ENCODE assay signal across 8 cellular contexts in genomic region chr2:74507145-74507925, GRCh38. TPM values are rescaled to one million over a fixed set of nuclear protein-coding genes. Genes with fewer than 3 reads are reported as not detected.
DNase-seq lines count a peak whose midpoint lies in the region; ATAC-seq and TF ChIP-seq lines count a peak whose summit lies in the region.

PCGF1 (minus strand) TSS chr2:74507695; CDS start chr2:74507668, 27 bp downstream.

- no peaks in the 10 kb centered on the region for H4K20me1 ChIP-seq in PC-3 (ENCODE audit: low read length)

- no peak for TF ChIP-seq EP300 in Ishikawa (IDR thresholded peaks at IDR 0.05; ENCODE audit: borderline replicate concordance)

- TF ChIP-seq CTCF in PC-3 (conservative IDR thresholded peaks at IDR 0.05; ENCODE audit: low read depth, low read length) (0 out of 2 replicates have a peak, but pooled peaks have one; percentile 17), epithelial cell of proximal tubule (conservative IDR thresholded peaks at IDR 0.05; ENCODE audit: low read depth, low read length) (peak; percentile 30)

- CTCF ChIA-PET in PC-3 (lab: Charles Lee), result no interaction called here

- BruUV-seq in PC-3 (replicated peaks; lab: Mats Ljungman, UMichigan), result no TSS peak

- no peaks in the 10 kb centered on the region for H3K9me2 ChIP-seq in PC-3 (replicated peaks; ENCODE audit: low read length)

- H3F3A ChIP-seq in PC-3 (ENCODE audit: low read length, unreplicated experiment), result no peaks in the 10 kb centered on the region

- DNase-seq in DMS53 (lab: John Stamatoyannopoulos, UW) (peak; percentile 99), PC-3 (peak; percentile 99), activated T-cell treated with anti-CD3 and anti-CD28 coated beads for 48 hours (ENCODE audit: low read depth) (peak; percentile 96), epithelial cell of proximal tubule (ENCODE audit: low read depth) (peak; percentile 79)
- DNase-seq in stimulated activated CD8-positive, alpha-beta memory T cell treated with anti-CD3 and anti-CD28 coated beads, Interleukin-4, amount 100 ng/mL, for 48 hours, result peak; percentile 100

- POLR2A ChIA-PET in PC-3 (lab: Charles Lee; ENCODE audit: unreplicated experiment), result interaction anchor here (0.5 kb wide), 1 partner anchor 1122 kb away, joined by 7 read pairs; the partner anchor contains the start of gene ALMS1

- peak; percentile 85 for ATAC-seq in GM21576 (IDR thresholded peaks at IDR 0.05; ENCODE audit: unreplicated experiment)
- ATAC-seq in PC-3, result peak; percentile 93

- peaks cover 22% of the 10 kb centered on the region for H3K79me2 ChIP-seq in PC-3 (ENCODE audit: low read length)

- H3K4me3 ChIP-seq in PC-3 (ENCODE audit: low read length), result peak within 1 kb of the TSS; percentile 95
- H3K4me3 ChIP-seq in epithelial cell of proximal tubule (ENCODE audit: low read depth, low read length), result peak within 1 kb of the TSS; percentile 72
- H3K4me3 ChIP-seq in mucosa of rectum (ENCODE audit: low read length in 2 of 2), result peak within 1 kb of the TSS; percentile 97 to 100

- H3K9me3 ChIP-seq in PC-3 (ENCODE audit: low read length), result no peaks in the 10 kb centered on the region
- no peaks in the 10 kb centered on the region for H3K9me3 ChIP-seq in mucosa of rectum (ENCODE audit: control insufficient read depth in 2 of 2, low read length in 2 of 2)

- H3K9ac ChIP-seq in PC-3 (ENCODE audit: low read length) (peak within 1 kb of the TSS; percentile 99), mucosa of rectum (ENCODE audit: low read depth in 1 of 2, low read length in 2 of 2) (peak within 1 kb of the TSS; percentile 99 to 100)

- no peaks in the 10 kb centered on the region for H3K27me3 ChIP-seq in PC-3 (ENCODE audit: low read length)
- H3K27me3 ChIP-seq in mucosa of rectum (ENCODE audit: control insufficient read depth in 2 of 2, insufficient read depth in 2 of 2, low read length in 2 of 2), result peaks cover 22 to 23% of the 10 kb centered on the region in 2 donors

- H3K4me2 ChIP-seq in PC-3 (ENCODE audit: low read length), result peak within 1 kb of the TSS; percentile 93

- H3K27ac ChIP-seq in PC-3 (ENCODE audit: low read length), result peak within 1 kb of the TSS; percentile 94
- peak within 1 kb of the TSS; percentile 100 for H3K27ac ChIP-seq in mucosa of rectum (ENCODE audit: low read depth in 2 of 2, low read length in 2 of 2)

- intact Hi-C loops in PC-3 (cut with micrococcal nuclease), result loop anchor here (1.0 to 2.0 kb wide), 3 partner anchors 22 to 53 kb away; partner anchors contain the start of genes AUP1, HTRA2, INO80B and TTC31

- H3K36me3 ChIP-seq in PC-3 (ENCODE audit: low read depth, low read length), result peaks cover 7% of the 10 kb centered on the region
- H3K36me3 ChIP-seq in mucosa of rectum (ENCODE audit: control insufficient read depth in 2 of 2, insufficient read depth in 2 of 2, low read length in 2 of 2), result peaks cover 7 to 12% of the 10 kb centered on the region in 2 donors

- TF ChIP-seq RAD21 in Ishikawa (IDR thresholded peaks at IDR 0.05; ENCODE audit: low read depth), result no peak

- peak within 1 kb of the TSS; percentile 84 for H2AFZ ChIP-seq in PC-3 (ENCODE audit: low read length)

- H3K4me1 ChIP-seq in PC-3 (ENCODE audit: insufficient read depth, low read length) (peaks cover 18% of the 10 kb centered on the region), mucosa of rectum (ENCODE audit: control insufficient read depth in 2 of 2, insufficient read depth in 2 of 2, low read length in 2 of 2) (peaks cover 24 to 36% of the 10 kb centered on the region in 2 donors)

TF ChIP-seq in Ishikawa, 13 proteins besides CTCF, POLR2A, EP300 and RAD21:
- peak; percentile 95 for TF ChIP-seq YY1 (IDR thresholded peaks at IDR 0.05; ENCODE audit: low read depth)
- TF ChIP-seq EGR1 (IDR thresholded peaks at IDR 0.05), result 0 out of 2 replicates have a peak, but pooled peaks have one; percentile 56
- no peak for TF ChIP-seq REST (IDR thresholded peaks at IDR 0.05; ENCODE audit: low read depth)
- no peak for TF ChIP-seq TEAD4 (IDR thresholded peaks at IDR 0.05)
- TF ChIP-seq NFIC (IDR thresholded peaks at IDR 0.05), result peak; percentile 33; the same call in 1 of the 2 replicates
- TF ChIP-seq FOXM1 (IDR thresholded peaks at IDR 0.05; ENCODE audit: borderline replicate concordance, low read depth), result no peak
- TF ChIP-seq MAX (IDR thresholded peaks at IDR 0.05), result peak; percentile 80
- TF ChIP-seq TAF1 (IDR thresholded peaks at IDR 0.05; ENCODE audit: low read depth), result peak; percentile 86
- TF ChIP-seq CEBPB (IDR thresholded peaks at IDR 0.05), result peak; percentile 51; the same call in 1 of the 2 replicates
- TF ChIP-seq CREB1 (IDR thresholded peaks at IDR 0.05; ENCODE audit: low read depth), result no peak
- TF ChIP-seq ZBTB7A (IDR thresholded peaks at IDR 0.05; ENCODE audit: low read depth), result no peak; the same call in none of the 2 replicates
- peak; percentile 86 for TF ChIP-seq USF1 (IDR thresholded peaks at IDR 0.05)
- peak; percentile 71; the same call in 1 of the 2 replicates for TF ChIP-seq TCF12 (IDR thresholded peaks at IDR 0.05; ENCODE audit: low read depth)
TF ChIP-seq in Ishikawa: peak in this region for 8.

RNA-seq across cellular contexts. Expression of gene PCGF1, which starts in this region (rescaled TPM):
- 31.2 and 35.7 TPM in 2 replicates for total RNA-seq in PC-3 (2014; rRNA removed)
- 16.3 and 21.6 TPM in 2 replicates for total RNA-seq in epithelial cell of proximal tubule

Comparison
In these comparisons a context has a peak if more than half of its experiments do, and no peak if none do; other contexts are left out.
1. Peak in every context shown above with its lines: DNase-seq, ATAC-seq, H3K4me3 ChIP-seq and H3K27ac ChIP-seq.